21 cellular contexts compared by ENCODE assay signal in the genomic region with DNA sequence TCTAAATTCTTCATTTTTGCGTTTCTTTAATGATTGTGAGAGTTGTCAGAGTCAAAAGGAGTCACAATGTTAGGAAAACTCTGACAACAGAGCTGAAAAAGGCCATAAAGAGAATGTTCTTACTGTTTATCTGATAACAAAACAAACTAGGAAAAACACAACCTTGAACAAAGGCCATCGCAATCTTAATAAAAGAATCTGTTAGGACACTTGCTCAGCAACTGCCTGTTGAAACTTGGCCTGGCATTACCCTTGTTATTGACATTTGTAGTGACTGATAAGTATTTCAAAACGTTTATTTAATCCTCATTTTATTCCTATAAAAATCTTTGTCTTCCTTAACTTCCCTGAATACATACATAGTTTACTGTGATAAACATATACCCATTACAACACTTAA. TPM values are rescaled to one million over a fixed set of nuclear protein-coding genes. Genes with fewer than 3 reads are reported as not detected.
DNase-seq lines count a peak whose midpoint lies in the region; ATAC-seq, FAIRE-seq and TF ChIP-seq lines count a peak whose summit lies in the region.
"Had no signal": no experiment of that assay in that cellular context is flagged by ENCODE, and none has a peak within 500 bp of the region (broad histone marks: within the 10 kb centered on the region; RNA-seq: fewer than 3 reads in every experiment).

No MANE protein-coding gene starts in this region.

- DNase-seq in astrocyte (ENCODE audit: low read depth) (no peak), left colon (no peak), nephron progenitor cell (no peak), COR-L47 (lab: John Stamatoyannopoulos, UW) (no peak), HCEC 1CT (no peak), NCI-H524 (lab: John Stamatoyannopoulos, UW) (no peak), caudate nucleus (lab: John Stamatoyannopoulos, UW) (no peak)
- DNase-seq: ACHN, C1 segment of cervical spinal cord, DMS79 treated with DMSO at 0.1 percent for 48 hours, KG1, MV-4-11, NCI-H1417, NCI-H187, NCI-H2107, NCI-H510A, NCI-H82, PC-3, RPMI8226, SIG-M5 had no signal

- H3K4me1 ChIP-seq in astrocyte (ENCODE audit: insufficient read depth, low read length) = no peaks in the 10 kb centered on the region

- H3K27ac Mint-ChIP-seq in astrocyte (ENCODE audit: unreplicated experiment) (peak overlapping the region; percentile 84), nephron progenitor cell (peak overlapping the region; percentile 52)

- no peak overlapping the region for H2AFZ ChIP-seq in astrocyte (ENCODE audit: low read depth, low read length)

- no peak overlapping the region for H3K27ac ChIP-seq in astrocyte (ENCODE audit: low read depth, low read length)
- H3K27ac ChIP-seq in caudate nucleus (ENCODE audit: low read depth, low read length) = no peak overlapping the region

- no peak for FAIRE-seq in astrocyte (lab: Jason Lieb, UNC)

- H3K4me2 ChIP-seq in astrocyte (ENCODE audit: low read length) = no peak overlapping the region

- H3K36me3 Mint-ChIP-seq in astrocyte (ENCODE audit: low read depth, unreplicated experiment) = peaks cover 3% of the 10 kb centered on the region
- H3K36me3 Mint-ChIP-seq in nephron progenitor cell (ENCODE audit: low read depth) = peaks cover 6% of the 10 kb centered on the region

- H3K79me2 ChIP-seq in astrocyte (ENCODE audit: insufficient read depth, low read length) = no peaks in the 10 kb centered on the region

- ATAC-seq in left colon = peak; percentile 58
- ATAC-seq: PC-3 had no signal

- H3K9ac ChIP-seq in astrocyte (ENCODE audit: low read length) = no peak overlapping the region

- intact Hi-C loops in left colon (cut with DNase I, micrococcal nuclease) = no loop called here

- peaks cover 15% of the 10 kb centered on the region for H3K9me3 Mint-ChIP-seq in astrocyte (ENCODE audit: unreplicated experiment)
- H3K9me3 Mint-ChIP-seq in nephron progenitor cell = peaks cover 37% of the 10 kb centered on the region

- H3K4me3 ChIP-seq in astrocyte (ENCODE audit: insufficient read depth, low read depth, low read length) = no peak overlapping the region

- no peak for TF ChIP-seq CTCF in astrocyte (IDR thresholded peaks at IDR 0.05; ENCODE audit: insufficient read depth, low read depth, low read length)
- no peak for TF ChIP-seq CTCF in nephron progenitor cell (IDR thresholded peaks at IDR 0.05)

- no peak overlapping the region for H3K4me3 Mint-ChIP-seq in astrocyte (ENCODE audit: unreplicated experiment)
- no peak overlapping the region for H3K4me3 Mint-ChIP-seq in nephron progenitor cell

- H3K4me1 Mint-ChIP-seq in astrocyte (ENCODE audit: low read depth, unreplicated experiment) = peaks cover 26% of the 10 kb centered on the region
- H3K4me1 Mint-ChIP-seq in nephron progenitor cell = peaks cover 27% of the 10 kb centered on the region

- no peaks in the 10 kb centered on the region for H3K9me3 ChIP-seq in astrocyte (ENCODE audit: insufficient read depth, low read depth, low read length)

- no peaks in the 10 kb centered on the region for H3K36me3 ChIP-seq in astrocyte (ENCODE audit: insufficient read depth, low read length)

- H3K27me3 ChIP-seq in astrocyte (ENCODE audit: insufficient read depth, low read length) = no peaks in the 10 kb centered on the region

- no peaks in the 10 kb centered on the region for H4K20me1 ChIP-seq in astrocyte (ENCODE audit: insufficient read depth, low read length)

- H3K27me3 Mint-ChIP-seq in astrocyte (ENCODE audit: low read depth, unreplicated experiment) = no peaks in the 10 kb centered on the region
- peaks cover 13% of the 10 kb centered on the region for H3K27me3 Mint-ChIP-seq in nephron progenitor cell (ENCODE audit: low read depth, poor library complexity)

RNA-seq across cellular contexts. Expression of gene GSTA1, which starts 15.7 kb away (rescaled TPM):
- total RNA-seq in astrocyte (0.38 and 0.39 TPM in 2 replicates), left colon (1 to 10 TPM in 1 of 2 donors, under 1 TPM in 1; 0.50 to 8.1 TPM)
- total RNA-seq: H4, PC-3 had no signal

RNA-seq across cellular contexts. Expression of gene GSTA2, which starts 24.6 kb away (rescaled TPM):
- total RNA-seq in astrocyte = not detected in 2 replicates
- not detected for total RNA-seq in left colon
- total RNA-seq: PC-3 had no signal

RNA-seq across cellular contexts. Expression of gene GSTA5, which starts 52.7 kb away (rescaled TPM):
- not detected in 2 replicates for total RNA-seq in astrocyte
- not detected for total RNA-seq in left colon
- total RNA-seq: H4, PC-3 had no signal
